In genomic region chr11:57546451-57546850, GRCh38 we compare ENCODE assay signal across 23 cellular contexts. TPM values are rescaled to one million over a fixed set of nuclear protein-coding genes. Genes with fewer than 3 reads are reported as not detected.
"Had no signal": no experiment of that assay in that cellular context is flagged by ENCODE, and none has a peak within 500 bp of the region (broad histone marks: within the 10 kb centered on the region; RNA-seq: fewer than 3 reads in every experiment).

No MANE protein-coding gene starts in this region.

- H3K27ac ChIP-seq: breast epithelium, colonic mucosa, dorsolateral prefrontal cortex, esophagus muscularis mucosa, left ventricle myocardium inferior, testis, uterus had no signal

- H3K27ac Mint-ChIP-seq: activated T-helper 1 cell treated with anti-CD3 and anti-CD28 coated beads, Interleukin-12 subunit alpha, Interleukin-12 subunit beta, Interleukin-2, Interleukin-4 antibody, amounts not matched to agents 30 ng/mL and 10 ng/mL and 1 ng/mL, durations not matched to agents 14 hours and 24 hours and 36 hours had no signal

- H3K4me3 Mint-ChIP-seq: activated CD4-positive, alpha-beta memory T cell treated with anti-CD3 and anti-CD28 coated beads, Interleukin-2, amount 10 ng/mL, durations not matched to agents 7 days and 5 days; activated naive CD4-positive, alpha-beta T cell treated with anti-CD3 and anti-CD28 coated beads, Interleukin-2, amount 50 U/mL, for 24 hours; activated T-helper 1 cell treated with anti-CD3 and anti-CD28 coated beads, Interleukin-12 subunit alpha, Interleukin-12 subunit beta, Interleukin-2, Interleukin-4 antibody, amounts not matched to agents 30 ng/mL and 10 ng/mL and 1 ng/mL, durations not matched to agents 14 hours and 24 hours and 36 hours; naive thymus-derived CD4-positive, alpha-beta T cell; neural crest cell had no signal

- H3K27me3 Mint-ChIP-seq: activated CD4-positive, alpha-beta memory T cell treated with anti-CD3 and anti-CD28 coated beads, Interleukin-2, amount 10 ng/mL, durations not matched to agents 7 days and 5 days; activated naive CD4-positive, alpha-beta T cell treated with anti-CD3 and anti-CD28 coated beads, Interleukin-2, amount 50 U/mL, for 24 hours; naive thymus-derived CD4-positive, alpha-beta T cell had no signal

- H3K4me1 ChIP-seq: breast epithelium, colonic mucosa, left ventricle myocardium inferior, testis, uterus had no signal

- DNase-seq: activated CD4-positive, alpha-beta memory T cell treated with anti-CD3 and anti-CD28 coated beads, Interleukin-2, amount 10 ng/mL, durations not matched to agents 7 days and 5 days; activated CD4-positive, CD25-positive, alpha-beta regulatory T cell; activated gamma-delta T cell; colonic mucosa; dorsolateral prefrontal cortex; hippocampal formation; left ventricle myocardium inferior; naive thymus-derived CD4-positive, alpha-beta T cell; stimulated activated CD4-positive, alpha-beta T cell treated with anti-CD3 and anti-CD28 coated beads, Interleukin-2, amount 100 ng/mL, for 24 hours; stimulated activated naive CD4-positive, alpha-beta T cell; T1000; testis; uterus had no signal

- H3K27me3 ChIP-seq: breast epithelium, colonic mucosa, dorsolateral prefrontal cortex, esophagus muscularis mucosa, testis, uterus had no signal

- ATAC-seq: naive thymus-derived CD4-positive, alpha-beta T cell had no signal

- H3K9me3 ChIP-seq: breast epithelium, colonic mucosa, esophagus muscularis mucosa, left ventricle myocardium inferior, testis, uterus had no signal

- H3K36me3 ChIP-seq: breast epithelium, colonic mucosa, uterus had no signal

- H3K9me3 Mint-ChIP-seq: activated CD4-positive, alpha-beta memory T cell treated with anti-CD3 and anti-CD28 coated beads, Interleukin-2, amount 10 ng/mL, durations not matched to agents 7 days and 5 days; activated naive CD4-positive, alpha-beta T cell treated with anti-CD3 and anti-CD28 coated beads, Interleukin-2, amount 50 U/mL, for 24 hours; activated T-helper 1 cell treated with anti-CD3 and anti-CD28 coated beads, Interleukin-12 subunit alpha, Interleukin-12 subunit beta, Interleukin-2, Interleukin-4 antibody, amounts not matched to agents 30 ng/mL and 10 ng/mL and 1 ng/mL, durations not matched to agents 14 hours and 24 hours and 36 hours; neural crest cell had no signal

- H3K4me3 ChIP-seq: breast epithelium, colonic mucosa, dorsolateral prefrontal cortex, esophagus muscularis mucosa, left ventricle myocardium inferior, testis, uterus had no signal

RNA-seq across cellular contexts. Expression of gene SMTNL1, which starts 9.1 kb away (rescaled TPM):
- total RNA-seq: activated CD4-positive, alpha-beta memory T cell treated with anti-CD3 and anti-CD28 coated beads, Interleukin-2, amount 10 ng/mL, durations not matched to agents 7 days and 5 days; activated T-helper 1 cell treated with anti-CD3 and anti-CD28 coated beads, Interleukin-12 subunit alpha, Interleukin-12 subunit beta, Interleukin-2, Interleukin-4 antibody, amounts not matched to agents 30 ng/mL and 10 ng/mL and 1 ng/mL, durations not matched to agents 14 hours and 24 hours and 36 hours; astrocyte; breast epithelium; colonic mucosa; esophagus muscularis mucosa; frontal cortex; left ventricle myocardium inferior; lung microvascular endothelial cell; naive thymus-derived CD4-positive, alpha-beta T cell; neural crest cell; omental fat pad; sciatic nerve; uterus had no signal

RNA-seq across cellular contexts. Expression of gene SERPING1, which starts 51.0 kb away (rescaled TPM):
- total RNA-seq: activated T-helper 1 cell treated with anti-CD3 and anti-CD28 coated beads, Interleukin-12 subunit alpha, Interleukin-12 subunit beta, Interleukin-2, Interleukin-4 antibody, amounts not matched to agents 30 ng/mL and 10 ng/mL and 1 ng/mL, durations not matched to agents 14 hours and 24 hours and 36 hours had no signal
